Comparison of ENCODE assay signal across 21 cellular contexts in genomic region chr12:54437697-54438096, GRCh38. TPM values are rescaled to one million over a fixed set of nuclear protein-coding genes. Genes with fewer than 3 reads are reported as not detected.
"Had no signal": no experiment of that assay in that cellular context is flagged by ENCODE, and none has a peak within 500 bp of the region (broad histone marks: within the 10 kb centered on the region; RNA-seq: fewer than 3 reads in every experiment).

No MANE protein-coding gene starts in this region.

- H3K36me3 Mint-ChIP-seq: activated naive CD8-positive, alpha-beta T cell treated with anti-CD3 and anti-CD28 coated beads for 36 hours; memory B cell; naive B cell; stimulated activated memory B cell treated with anti-CD40 and anti-IgM and Interleukin-4, amounts not matched to agents 10 μg/mL and 1 μg/mL and 100 μg/mL, for 72 hours had no signal

- ATAC-seq: left ventricle myocardium superior; mucosa of descending colon; pancreas; right lobe of liver; stimulated activated memory B cell treated with anti-CD40 and anti-IgM and Interleukin-4, amounts not matched to agents 10 μg/mL and 1 μg/mL and 100 μg/mL, for 72 hours; upper lobe of right lung had no signal

- H3K4me3 Mint-ChIP-seq: activated B cell treated with CpG ODN at 0.5 μM for 24 hours; activated naive CD8-positive, alpha-beta T cell treated with anti-CD3 and anti-CD28 coated beads for 36 hours; memory B cell; naive B cell; stimulated activated memory B cell treated with anti-CD40 and anti-IgM and Interleukin-4, amounts not matched to agents 10 μg/mL and 1 μg/mL and 100 μg/mL, for 72 hours had no signal

- H3K27ac ChIP-seq: neutrophil, pancreas, right lobe of liver, upper lobe of right lung had no signal

- H3K27me3 Mint-ChIP-seq: activated naive CD8-positive, alpha-beta T cell treated with anti-CD3 and anti-CD28 coated beads for 36 hours had no signal

- DNase-seq: activated B cell treated with CpG ODN at 0.5 μM for 24 hours; activated CD4-positive, alpha-beta T cell treated with anti-CD3 and anti-CD28 coated beads, Interleukin-2, amount 50 U/mL, for 1 hour; activated naive CD4-positive, alpha-beta T cell; activated naive CD8-positive, alpha-beta T cell treated with anti-CD3 and anti-CD28 coated beads for 36 hours; amniotic stem cell; effector memory CD4-positive, alpha-beta T cell; left ventricle myocardium superior; mucosa of descending colon; naive B cell; pancreas; right lobe of liver; stimulated activated CD4-positive, alpha-beta T cell treated with anti-CD3 and anti-CD28 coated beads, Interleukin-4, amount 100 ng/mL, for 24 hours; T-helper 1 cell; T-helper 9 cell; upper lobe of right lung had no signal

- H3K27ac Mint-ChIP-seq: activated B cell treated with CpG ODN at 0.5 μM for 24 hours; activated naive CD8-positive, alpha-beta T cell treated with anti-CD3 and anti-CD28 coated beads for 36 hours; memory B cell; stimulated activated memory B cell treated with anti-CD40 and anti-IgM and Interleukin-4, amounts not matched to agents 10 μg/mL and 1 μg/mL and 100 μg/mL, for 72 hours had no signal

- H3K9me3 Mint-ChIP-seq: activated B cell treated with CpG ODN at 0.5 μM for 24 hours; activated naive CD8-positive, alpha-beta T cell treated with anti-CD3 and anti-CD28 coated beads for 36 hours; memory B cell; naive B cell; stimulated activated memory B cell treated with anti-CD40 and anti-IgM and Interleukin-4, amounts not matched to agents 10 μg/mL and 1 μg/mL and 100 μg/mL, for 72 hours had no signal

RNA-seq across cellular contexts. Expression of gene GTSF1, which starts 35.7 kb away (rescaled TPM):
- total RNA-seq: cerebellum, left ventricle myocardium superior, mucosa of descending colon, smooth muscle cell had no signal
- polyA plus RNA-seq: pancreas, smooth muscle cell had no signal

RNA-seq across cellular contexts. Expression of gene NCKAP1L, which starts 59.9 kb away (rescaled TPM):
- total RNA-seq: kidney epithelial cell, smooth muscle cell had no signal
- polyA plus RNA-seq: smooth muscle cell had no signal
